In the genomic region with DNA sequence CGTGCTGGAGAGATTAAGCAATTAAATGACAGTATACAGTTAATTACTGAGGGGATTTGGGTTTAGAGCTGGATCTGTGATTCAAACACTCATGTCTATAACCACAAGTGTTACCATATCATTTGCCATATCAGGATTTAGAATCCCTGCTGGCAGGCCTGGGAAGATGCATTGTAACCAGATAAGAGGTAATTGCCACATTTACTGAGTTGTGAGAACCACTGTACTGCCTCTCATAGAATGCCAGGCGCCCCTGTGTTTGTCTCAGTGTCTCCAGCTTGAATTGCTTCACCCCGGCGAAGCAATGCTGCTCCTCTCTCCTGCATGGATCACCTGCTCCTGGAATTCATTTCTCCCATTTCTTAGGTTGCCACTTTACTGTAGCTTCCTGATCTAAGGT, we compare ENCODE assay signal across 11 cellular contexts. TPM values are rescaled to one million over a fixed set of nuclear protein-coding genes. Genes with fewer than 3 reads are reported as not detected.
DNase-seq lines count a peak whose midpoint lies in the region; ATAC-seq, FAIRE-seq and TF ChIP-seq lines count a peak whose summit lies in the region.
"Not testable (repeated sequence)": the region's sequence is repeated elsewhere in the genome, so short reads cannot be mapped to it uniquely, and the experiment has no call there.
"Had no signal": no experiment of that assay in that cellular context is flagged by ENCODE, and none has a peak within 500 bp of the region (broad histone marks: within the 10 kb centered on the region; RNA-seq: fewer than 3 reads in every experiment).

No MANE protein-coding gene starts in this region.

- FAIRE-seq in small intestine (lab: Jason Lieb, UNC) = not testable (repeated sequence)

- POLR2A ChIA-PET in activated CD4-positive, alpha-beta T cell treated with anti-CD3 and anti-CD28 coated beads, Interleukin-2, amount 10 ng/mL, durations not matched to agents 7 days and 5 days (lab: Charles Lee); activated naive CD8-positive, alpha-beta T cell treated with anti-CD3 and anti-CD28 coated beads, Interleukin-2, amount 10 ng/mL, durations not matched to agents 7 days and 5 days (lab: Charles Lee): not testable (repeated sequence)

- H3F3A ChIP-seq in Loucy (ENCODE audit: low read depth) = not testable (repeated sequence)

- H3K27me3 ChIP-seq in BLaER1 treated with 17β-estradiol and CSF1 and Interleukin-3, amounts not matched to agents 10 nM and 100 nM; Loucy (ENCODE audit: insufficient read depth, low read length, poor library complexity, severe bottlenecking); right lobe of liver; small intestine (ENCODE audit: control insufficient read depth in 2 of 2, insufficient read depth in 2 of 2, low read length in 2 of 2): not testable (repeated sequence)

- H3K4me1 Mint-ChIP-seq in activated CD4-positive, alpha-beta T cell treated with anti-CD3 and anti-CD28 coated beads, Interleukin-2, amount 10 ng/mL, durations not matched to agents 7 days and 5 days = peaks cover 39% of the 10 kb centered on the region
- H3K4me1 Mint-ChIP-seq in activated naive CD8-positive, alpha-beta T cell treated with anti-CD3 and anti-CD28 coated beads, Interleukin-2, amount 10 ng/mL, durations not matched to agents 7 days and 5 days = peaks cover 21% of the 10 kb centered on the region

- TF ChIP-seq POLR2A in right lobe of liver (IDR thresholded peaks at IDR 0.05) = not testable (repeated sequence)

- H3K27ac Mint-ChIP-seq in activated CD4-positive, alpha-beta T cell treated with anti-CD3 and anti-CD28 coated beads, Interleukin-2, amount 10 ng/mL, durations not matched to agents 7 days and 5 days = peak overlapping the region; percentile 90
- H3K27ac Mint-ChIP-seq in activated naive CD8-positive, alpha-beta T cell treated with anti-CD3 and anti-CD28 coated beads, Interleukin-2, amount 10 ng/mL, durations not matched to agents 7 days and 5 days = not testable (repeated sequence)

- H3K36me3 Mint-ChIP-seq in activated CD4-positive, alpha-beta T cell treated with anti-CD3 and anti-CD28 coated beads, Interleukin-2, amount 10 ng/mL, durations not matched to agents 7 days and 5 days (ENCODE audit: low read depth); activated naive CD8-positive, alpha-beta T cell treated with anti-CD3 and anti-CD28 coated beads, Interleukin-2, amount 10 ng/mL, durations not matched to agents 7 days and 5 days: not testable (repeated sequence)

- not testable (repeated sequence) for TF ChIP-seq CTCF in Loucy (conservative IDR thresholded peaks at IDR 0.05; ENCODE audit: low read length); right lobe of liver (IDR thresholded peaks at IDR 0.05)

- not testable (repeated sequence) for H3K27me3 Mint-ChIP-seq in activated CD4-positive, alpha-beta T cell treated with anti-CD3 and anti-CD28 coated beads, Interleukin-2, amount 10 ng/mL, durations not matched to agents 7 days and 5 days; activated naive CD8-positive, alpha-beta T cell treated with anti-CD3 and anti-CD28 coated beads, Interleukin-2, amount 10 ng/mL, durations not matched to agents 7 days and 5 days

- H3K9ac ChIP-seq in BLaER1 treated with 17β-estradiol and CSF1 and Interleukin-3, amounts not matched to agents 10 nM and 100 nM = not testable (repeated sequence)
- H3K9ac ChIP-seq in Loucy (ENCODE audit: low read depth, low read length, poor library complexity, severe bottlenecking) = peak overlapping the region; percentile 48

- H3K4me2 ChIP-seq in BLaER1 treated with 17β-estradiol and CSF1 and Interleukin-3, amounts not matched to agents 10 nM and 100 nM = peak overlapping the region in 8 of 11 experiments; percentile 33 to 63 (median 45); a peak in 15 of 22 replicates
- H3K4me2 ChIP-seq in Loucy (ENCODE audit: low read depth, low read length, poor library complexity, severe bottlenecking) = peak overlapping the region; percentile 63

- not testable (repeated sequence) for H3K4me3 ChIP-seq in BLaER1 treated with 17β-estradiol and CSF1 and Interleukin-3, amounts not matched to agents 10 nM and 100 nM; Loucy (ENCODE audit: low read length, poor library complexity, severe bottlenecking); right lobe of liver; small intestine (ENCODE audit: low read depth in 1 of 2, low read length in 2 of 2)

- H2AFZ ChIP-seq in Loucy (ENCODE audit: low read length) = peak overlapping the region; percentile 64; the same call in 1 of the 2 replicates

- WGBS in right lobe of liver (ENCODE audit: insufficient coverage, low coverage, low lambda C conversion rate, missing lambda C conversion rate) = 81% methylated on average over 3 of the region's 4 CpGs
- WGBS in small intestine, 3 donors = 24 to 54% (median 37%) methylated on average over 4 of the region's 4 CpGs

- H3K27ac ChIP-seq in BLaER1 treated with 17β-estradiol and CSF1 and Interleukin-3, amounts not matched to agents 10 nM and 100 nM = not testable (repeated sequence)
- H3K27ac ChIP-seq in right lobe of liver = peak overlapping the region; percentile 41 to 86 (median 70)
- H3K27ac ChIP-seq in small intestine (ENCODE audit: low read depth in 1 of 2, low read length in 1 of 2) = peak overlapping the region; percentile 9 to 75

- H3K9me3 ChIP-seq in BLaER1 treated with 17β-estradiol and CSF1 and Interleukin-3, amounts not matched to agents 10 nM and 100 nM (replicated peaks in 1 of 11) = peaks cover 0 to 12% (median 5%) of the 10 kb centered on the region in 11 experiments; a peak in 9 of 22 replicates
- H3K9me3 ChIP-seq in Loucy (ENCODE audit: insufficient read depth, low read depth, low read length); right lobe of liver; small intestine (ENCODE audit: control insufficient read depth, low read depth): not testable (repeated sequence)

- not testable (repeated sequence) for H3K9me3 Mint-ChIP-seq in activated CD4-positive, alpha-beta T cell treated with anti-CD3 and anti-CD28 coated beads, Interleukin-2, amount 10 ng/mL, durations not matched to agents 7 days and 5 days; activated naive CD8-positive, alpha-beta T cell treated with anti-CD3 and anti-CD28 coated beads, Interleukin-2, amount 10 ng/mL, durations not matched to agents 7 days and 5 days

- H3K4me1 ChIP-seq in BLaER1 treated with 17β-estradiol and CSF1 and Interleukin-3, amounts not matched to agents 10 nM and 100 nM = peaks cover 6 to 67% (median 51%) of the 10 kb centered on the region in 10 experiments
- H3K4me1 ChIP-seq in Loucy (ENCODE audit: insufficient read depth, low read length, poor library complexity, severe bottlenecking) = peaks cover 50% of the 10 kb centered on the region
- H3K4me1 ChIP-seq in right lobe of liver = peaks cover 0 to 38% (median 15%) of the 10 kb centered on the region in 4 donors
- H3K4me1 ChIP-seq in small intestine (ENCODE audit: control insufficient read depth in 2 of 2, insufficient read depth in 1 of 2, low read depth in 1 of 2, low read length in 1 of 2) = not testable (repeated sequence)

- DNase-seq in DMS79 treated with DMSO at 0.1 percent for 48 hours (lab: John Stamatoyannopoulos, UW) (peak; percentile 46), NCI-H748 treated with DMSO at 0.1 percent for 48 hours (lab: John Stamatoyannopoulos, UW) (peak; percentile 33)
- not testable (repeated sequence) for DNase-seq in activated CD4-positive, alpha-beta T cell treated with anti-CD3 and anti-CD28 coated beads, Interleukin-2, amount 10 ng/mL, durations not matched to agents 7 days and 5 days; activated naive CD8-positive, alpha-beta T cell treated with anti-CD3 and anti-CD28 coated beads, Interleukin-2, amount 10 ng/mL, durations not matched to agents 7 days and 5 days; right lobe of liver; small intestine

- not testable (repeated sequence) for H4K20me1 ChIP-seq in BLaER1 treated with 17β-estradiol and CSF1 and Interleukin-3, amounts not matched to agents 10 nM and 100 nM; Loucy (ENCODE audit: insufficient read depth, low read length, poor library complexity, severe bottlenecking)

- not testable (repeated sequence) for H3K36me3 ChIP-seq in BLaER1 treated with 17β-estradiol and CSF1 and Interleukin-3, amounts not matched to agents 10 nM and 100 nM; Loucy (ENCODE audit: insufficient read depth, low read length); right lobe of liver; small intestine (ENCODE audit: control insufficient read depth in 2 of 2, insufficient read depth in 2 of 2, low read length in 2 of 2)

- H3K9me2 ChIP-seq in Loucy (replicated peaks; ENCODE audit: low read depth, low read length) = not testable (repeated sequence)

- not testable (repeated sequence) for ATAC-seq in activated naive CD8-positive, alpha-beta T cell treated with anti-CD3 and anti-CD28 coated beads, Interleukin-2, amount 10 ng/mL, durations not matched to agents 7 days and 5 days (ENCODE audit: low read depth); right lobe of liver

- H3K79me2 ChIP-seq in Loucy (ENCODE audit: insufficient read depth, low read length) = not testable (repeated sequence)

- CTCF ChIA-PET in activated CD4-positive, alpha-beta T cell treated with anti-CD3 and anti-CD28 coated beads, Interleukin-2, amount 10 ng/mL, durations not matched to agents 7 days and 5 days (lab: Charles Lee) = interaction anchor here (2.4 kb wide), 1 partner anchor 12 kb away, joined by 8 read pairs; no protein-coding TSS in a partner anchor

- intact Hi-C loops in right lobe of liver (cut with DNase I) = not testable (repeated sequence)

- not testable (repeated sequence) for H3K4me3 Mint-ChIP-seq in activated CD4-positive, alpha-beta T cell treated with anti-CD3 and anti-CD28 coated beads, Interleukin-2, amount 10 ng/mL, durations not matched to agents 7 days and 5 days
- peak overlapping the region; percentile 56 for H3K4me3 Mint-ChIP-seq in activated naive CD8-positive, alpha-beta T cell treated with anti-CD3 and anti-CD28 coated beads, Interleukin-2, amount 10 ng/mL, durations not matched to agents 7 days and 5 days

RNA-seq across cellular contexts. Expression of a gene that starts 21.7 kb away (rescaled TPM):
- under 1 TPM; 0.21 to 0.22 TPM for total RNA-seq in activated CD4-positive, alpha-beta T cell treated with anti-CD3 and anti-CD28 coated beads, Interleukin-2, amount 10 ng/mL, durations not matched to agents 7 days and 5 days
- under 1 TPM; 0.68 to 0.69 TPM for total RNA-seq in activated naive CD8-positive, alpha-beta T cell treated with anti-CD3 and anti-CD28 coated beads, Interleukin-2, amount 10 ng/mL, durations not matched to agents 7 days and 5 days
- 10 to 100 TPM in 2 of 6 experiments, 1 to 10 TPM in 4; 5.6 to 17.8 (median 8.8) TPM for total RNA-seq in right lobe of liver
- 10 to 100 TPM in 2 of 3 donors, 1 to 10 TPM in 1; 6.2 to 14.1 (median 11.9) TPM for polyA plus RNA-seq in small intestine
- total RNA-seq: IMR-90, RPMI7951, SJCRH30 had no signal
- polyA plus RNA-seq: IMR-90 had no signal
